In the genomic region with DNA sequence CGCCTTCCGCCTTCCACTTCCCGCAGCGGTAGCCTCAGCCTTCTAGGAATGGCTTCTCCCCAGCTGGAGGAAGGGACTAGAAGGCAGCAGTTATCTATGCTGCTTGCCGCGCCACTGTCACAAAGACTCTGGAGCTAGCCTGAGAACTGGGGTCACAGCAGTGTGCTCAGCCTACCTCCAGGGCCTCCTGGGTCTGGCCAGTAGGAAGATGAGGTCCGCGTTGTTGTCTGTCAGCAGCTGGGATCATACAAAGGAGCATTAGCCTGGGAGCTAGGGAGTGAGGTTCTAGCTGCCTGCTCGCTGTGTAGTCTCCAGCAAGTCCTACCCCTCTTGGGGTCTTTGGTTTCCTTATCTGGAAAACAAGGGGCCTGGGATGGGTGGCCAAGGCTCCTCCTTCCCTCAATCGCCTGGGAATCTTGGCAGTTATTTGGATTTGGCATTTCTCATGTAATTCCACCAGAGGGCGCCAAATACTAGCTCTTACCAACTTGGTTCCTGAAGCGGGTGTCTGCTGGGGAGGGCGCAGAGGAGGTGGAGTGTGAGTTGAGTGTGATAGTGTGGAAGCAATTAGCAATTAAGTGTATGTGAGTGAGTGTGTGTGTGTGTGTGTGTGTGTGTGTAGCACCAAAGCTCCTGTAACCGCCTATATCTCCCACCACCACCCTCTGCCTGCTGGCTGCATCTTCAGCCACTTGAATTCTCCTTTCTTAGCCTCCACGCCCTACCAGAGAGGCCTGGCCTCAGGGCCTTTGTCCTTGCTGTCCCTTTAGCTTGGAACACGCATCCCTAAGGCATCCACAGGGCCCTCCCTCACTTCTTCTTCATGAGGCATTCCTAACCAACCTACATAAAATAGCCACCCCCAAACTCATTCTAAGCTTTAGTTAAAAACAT, we compare ENCODE assay signal across 8 cellular contexts.
A peak's percentile ranks its signal among the peaks of the same experiment; 100 is the strongest.
DNase-seq lines count a peak whose midpoint lies in the region; ATAC-seq and TF ChIP-seq lines count a peak whose summit lies in the region.

No MANE protein-coding gene starts in this region.

- H3K27ac ChIP-seq in testis = no peak overlapping the region

- no peaks in the 10 kb centered on the region for H3K27me3 ChIP-seq in GM06990 (replicated peaks; ENCODE audit: control insufficient read depth, insufficient read depth, low read length)
- no peaks in the 10 kb centered on the region for H3K27me3 ChIP-seq in testis

- DNase-seq in GM06990 (ENCODE audit: extremely low read depth, insufficient read length) (no peak), NCI-H510A (lab: John Stamatoyannopoulos, UW) (peak; percentile 30), erythroblast (lab: John Stamatoyannopoulos, UW) (peak; percentile 61 to 81), myocyte (ENCODE audit: low read depth) (peak; percentile 75), testis (peak; percentile 74)
- peak; percentile 56 for DNase-seq in activated CD8-positive, alpha-beta memory T cell treated with anti-CD3 and anti-CD28 coated beads, Interleukin-2, amount 50 U/mL, for 48 hours

- 41 to 54% methylated on average over 15 to 16 of the region's 16 CpGs for WGBS in testis, 2 donors

- intact Hi-C loops in testis (cut with DNase I; ENCODE audit: low total_unique reads) = loop anchor here (5.0 kb wide), 1 partner anchor 125 kb away; no protein-coding TSS in a partner anchor

- no peak for TF ChIP-seq POLR2A in erythroblast (IDR thresholded peaks at IDR 0.05; ENCODE audit: low read length)
- TF ChIP-seq POLR2A in testis (IDR thresholded peaks at IDR 0.05) = no peak

- no peaks in the 10 kb centered on the region for H3K36me3 ChIP-seq in GM06990 (ENCODE audit: control insufficient read depth, insufficient read depth, low read length)
- no peaks in the 10 kb centered on the region for H3K36me3 ChIP-seq in testis (ENCODE audit: low read depth, missing control alignments)

- TF ChIP-seq CTCF in GM06990 (IDR thresholded peaks at IDR 0.05; ENCODE audit: insufficient read depth, low read length, poor library complexity, severe bottlenecking) = peak; percentile 60
- peak; percentile 83 to 91 (median 86) for TF ChIP-seq CTCF in testis (IDR thresholded peaks at IDR 0.05)

- ATAC-seq in HG03175 (IDR thresholded peaks at IDR 0.05; ENCODE audit: unreplicated experiment) = peak; percentile 53
- ATAC-seq in GM19467 (IDR thresholded peaks at IDR 0.05; ENCODE audit: unreplicated experiment) = no peak

- no peaks in the 10 kb centered on the region for H3K4me1 ChIP-seq in testis

- no peaks in the 10 kb centered on the region for H3K9me3 ChIP-seq in testis

- H3K4me3 ChIP-seq in GM06990 (replicated peaks; ENCODE audit: low read depth, low read length) = no peak overlapping the region
- H3K4me3 ChIP-seq in testis = no peak overlapping the region
